ENCODE assay signal across 8 cellular contexts in genomic region chr1:166884040-166884642, GRCh38. TPM values are rescaled to one million over a fixed set of nuclear protein-coding genes. Genes with fewer than 3 reads are reported as not detected.
DNase-seq lines count a peak whose midpoint lies in the region; ATAC-seq and TF ChIP-seq lines count a peak whose summit lies in the region.

No MANE protein-coding gene starts in this region.

- no peak overlapping the region for H2AFZ ChIP-seq in OCI-LY1 (ENCODE audit: low read length)

- intact Hi-C loops in body of pancreas (cut with DNase I) (no loop called here), spleen (cut with DNase I; ENCODE audit: low total_unique reads) (no loop called here)

- H3K4me2 ChIP-seq in OCI-LY1 (ENCODE audit: low read length) = no peak overlapping the region

- H3K9me2 ChIP-seq in OCI-LY1 (ENCODE audit: low read depth, low read length) = no peaks in the 10 kb centered on the region

- peak; percentile 50 for ATAC-seq in body of pancreas

- no peaks in the 10 kb centered on the region for H3K79me2 ChIP-seq in OCI-LY1 (ENCODE audit: insufficient read depth, low read length)

- TF ChIP-seq POLR2A in body of pancreas (IDR thresholded peaks at IDR 0.05) (no peak), spleen (IDR thresholded peaks at IDR 0.05) (no peak)

- WGBS in body of pancreas, 2 donors = 10 to 12% methylated on average over 22 to 44 of the region's 44 CpGs
- 11 to 36% (median 19%) methylated on average over 17 to 44 of the region's 44 CpGs for WGBS in spleen, 5 donors

- no peak overlapping the region for H3K4me3 ChIP-seq in OCI-LY1 (ENCODE audit: low read depth, low read length, poor library complexity, severe bottlenecking)
- H3K4me3 ChIP-seq in body of pancreas = no peak overlapping the region
- H3K4me3 ChIP-seq in iPS-20b (ENCODE audit: low read length) = peak overlapping the region; percentile 49; the same call in 1 of the 2 replicates
- H3K4me3 ChIP-seq in spleen = peak overlapping the region in 3 of 8 donors; percentile 6 to 53 (median 12)

- no peaks in the 10 kb centered on the region for H4K20me1 ChIP-seq in OCI-LY1 (ENCODE audit: insufficient read depth, low read length)

- H3K9ac ChIP-seq in OCI-LY1 (ENCODE audit: low read length) (no peak overlapping the region), iPS-20b (ENCODE audit: low read depth, low read length) (no peak overlapping the region)

- no peaks in the 10 kb centered on the region for H3K36me3 ChIP-seq in OCI-LY1 (ENCODE audit: insufficient read depth, low read length)
- no peaks in the 10 kb centered on the region for H3K36me3 ChIP-seq in body of pancreas (replicated peaks in 1 of 2; ENCODE audit: insufficient read depth in 1 of 2, low read depth in 2 of 2)
- H3K36me3 ChIP-seq in iPS-20b (ENCODE audit: insufficient read depth, low read depth, low read length) = no peaks in the 10 kb centered on the region
- H3K36me3 ChIP-seq in spleen = no peaks in the 10 kb centered on the region

- TF ChIP-seq CTCF in OCI-LY1 (IDR thresholded peaks at IDR 0.05; ENCODE audit: low read length) (peak; percentile 65), body of pancreas (IDR thresholded peaks at IDR 0.05) (peak; percentile 19 to 62 (median 57)), spleen (IDR thresholded peaks at IDR 0.05 in 8 of 11, conservative IDR thresholded peaks at IDR 0.05 in 3 of 11) (peak in 9 of 11 experiments; percentile 23 to 71 (median 58))

- H3F3A ChIP-seq in OCI-LY1 (ENCODE audit: insufficient read depth, low read length) = no peaks in the 10 kb centered on the region

- H3K27me3 ChIP-seq in OCI-LY1 (ENCODE audit: insufficient read depth, low read length) (peaks cover 7% of the 10 kb centered on the region; the same call in 1 of the 2 replicates), body of pancreas (no peaks in the 10 kb centered on the region), iPS-20b (ENCODE audit: insufficient read depth, low read length) (peaks cover 35% of the 10 kb centered on the region), spleen (replicated peaks in 1 of 7) (peaks cover 0 to 31% (median 25%) of the 10 kb centered on the region in 7 donors)

- DNase-seq in DMS79 (lab: John Stamatoyannopoulos, UW) (peak; percentile 8), DMS79 treated with DMSO at 0.1 percent for 48 hours (lab: John Stamatoyannopoulos, UW) (no peak), body of pancreas (peak; percentile 39 to 63 (median 48)), spleen (peak; percentile 81), T1000 (lab: John Stamatoyannopoulos, UW) (no peak), H4 (ENCODE audit: low spot score) (no peak)

- H3K4me1 ChIP-seq in OCI-LY1 (ENCODE audit: insufficient read depth, low read length, severe bottlenecking) (peaks cover 3% of the 10 kb centered on the region), body of pancreas (peaks cover 3% of the 10 kb centered on the region), iPS-20b (ENCODE audit: insufficient read depth, low read length) (no peaks in the 10 kb centered on the region), spleen (peaks cover 0 to 15% (median 9%) of the 10 kb centered on the region in 6 donors)

- H3K27ac ChIP-seq in OCI-LY1 (ENCODE audit: low read depth, low read length, poor library complexity, severe bottlenecking) (no peak overlapping the region), body of pancreas (no peak overlapping the region), iPS-20b (ENCODE audit: low read length) (no peak overlapping the region), spleen (no peak overlapping the region)

- no peaks in the 10 kb centered on the region for H3K9me3 ChIP-seq in OCI-LY1 (ENCODE audit: low read length)
- H3K9me3 ChIP-seq in body of pancreas = no peaks in the 10 kb centered on the region
- no peaks in the 10 kb centered on the region for H3K9me3 ChIP-seq in iPS-20b (ENCODE audit: insufficient read depth, low read depth, low read length)
- H3K9me3 ChIP-seq in spleen = no peaks in the 10 kb centered on the region

RNA-seq across cellular contexts. Expression of gene TADA1, which starts 8.1 kb away (rescaled TPM):
- 1 to 10 TPM in 1 of 2 donors, under 1 TPM in 1; 0.99 to 4.9 TPM for total RNA-seq in body of pancreas
- total RNA-seq in spleen = 10 to 100 TPM in 4 of 7 donors, 1 to 10 TPM in 3; 9.1 to 15.7 (median 10.2) TPM
- polyA plus RNA-seq in spleen = 10 to 100 TPM in 2 of 3 donors, 1 to 10 TPM in 1; 8.6 to 11.7 (median 10.3) TPM
- 16.3 and 20.9 TPM in 2 replicates for total RNA-seq in H4 (2014; rRNA removed; shearing (Covaris generic))

RNA-seq across cellular contexts. Expression of gene POGK, which starts 44.9 kb away (rescaled TPM):
- 10 to 100 TPM; 13.8 to 15.3 TPM for total RNA-seq in body of pancreas
- total RNA-seq in spleen = 10 to 100 TPM; 33.3 to 42.6 (median 36.1) TPM
- 10 to 100 TPM in 1 of 3 donors, 1 to 10 TPM in 2; 7.3 to 12.5 (median 8.3) TPM for polyA plus RNA-seq in spleen
- 22.2 and 29.9 TPM in 2 replicates for total RNA-seq in H4 (2014; rRNA removed; shearing (Covaris generic))

Comparison
In these comparisons a context has a peak if more than half of its experiments do, and no peak if none do; other contexts are left out.
1. DNase-seq: peak in DMS79 (single experiment), body of pancreas (4 of 4) and spleen (single experiment); none in DMS79 treated with DMSO at 0.1 percent for 48 hours (single experiment), T1000 (single experiment) and H4 (single experiment).
2. Peak in every context shown above with its lines, with median percentiles within 50 percentile points of each other: CTCF ChIP-seq.